Comparison of ENCODE assay signal across 19 cellular contexts in genomic region chr6:118889163-118889562, GRCh38. TPM values are rescaled to one million over a fixed set of nuclear protein-coding genes. Genes with fewer than 3 reads are reported as not detected.
DNase-seq lines count a peak whose midpoint lies in the region; ATAC-seq, FAIRE-seq and TF ChIP-seq lines count a peak whose summit lies in the region.
"Had no signal": no experiment of that assay in that cellular context is flagged by ENCODE, and none has a peak within 500 bp of the region (broad histone marks: within the 10 kb centered on the region; RNA-seq: fewer than 3 reads in every experiment).

No MANE protein-coding gene starts in this region.

- ATAC-seq in activated T-helper 17 cell treated with anti-CD3 and anti-CD28 coated beads, Interleukin-2, amount 50 U/mL, for 72 hours (replicated peaks): no peak
- peak; percentile 36 for ATAC-seq in stimulated activated effector memory CD8-positive, alpha-beta T cell treated with anti-CD3 and anti-CD28 coated beads, Interleukin-12 subunit alpha, Interleukin-12 subunit beta, amount 100 ng/mL, for 72 hours
- ATAC-seq: GM23338 had no signal

- no peaks in the 10 kb centered on the region for H3K9me3 ChIP-seq in kidney (ENCODE audit: control insufficient read depth in 1 of 2, low read length in 2 of 2)
- H3K9me3 ChIP-seq: sigmoid colon, tibial artery had no signal

- H3K9ac ChIP-seq in kidney (ENCODE audit: low read length in 2 of 2): no peak overlapping the region

- H3K4me3 ChIP-seq in kidney (ENCODE audit: low read length in 2 of 2): no peak overlapping the region
- H3K4me3 ChIP-seq: GM23338, hepatocyte, sigmoid colon, tibial artery had no signal

- no peak overlapping the region for H3K4me3 Mint-ChIP-seq in activated naive CD4-positive, alpha-beta T cell treated with anti-CD3 and anti-CD28 coated beads, Interleukin-2, amount 50 U/mL, for 24 hours
- H3K4me3 Mint-ChIP-seq in activated T-helper 17 cell treated with anti-CD3 and anti-CD28 coated beads, Interleukin-2, amount 50 U/mL, for 72 hours: peak overlapping the region; percentile 98
- peak overlapping the region; percentile 12 for H3K4me3 Mint-ChIP-seq in stimulated activated effector memory CD8-positive, alpha-beta T cell treated with anti-CD3 and anti-CD28 coated beads, Interleukin-12 subunit alpha, Interleukin-12 subunit beta, amount 100 ng/mL, for 72 hours
- H3K4me3 Mint-ChIP-seq: GM23338 had no signal

- no peaks in the 10 kb centered on the region for H3K9me3 Mint-ChIP-seq in activated naive CD4-positive, alpha-beta T cell treated with anti-CD3 and anti-CD28 coated beads, Interleukin-2, amount 50 U/mL, for 24 hours
- no peaks in the 10 kb centered on the region for H3K9me3 Mint-ChIP-seq in activated T-helper 17 cell treated with anti-CD3 and anti-CD28 coated beads, Interleukin-2, amount 50 U/mL, for 72 hours
- H3K9me3 Mint-ChIP-seq in stimulated activated effector memory CD8-positive, alpha-beta T cell treated with anti-CD3 and anti-CD28 coated beads, Interleukin-12 subunit alpha, Interleukin-12 subunit beta, amount 100 ng/mL, for 72 hours: no peaks in the 10 kb centered on the region
- H3K9me3 Mint-ChIP-seq: GM23338 had no signal

- H3K36me3 Mint-ChIP-seq in activated naive CD4-positive, alpha-beta T cell treated with anti-CD3 and anti-CD28 coated beads, Interleukin-2, amount 50 U/mL, for 24 hours: peaks cover 9% of the 10 kb centered on the region
- peaks cover 10% of the 10 kb centered on the region for H3K36me3 Mint-ChIP-seq in activated T-helper 17 cell treated with anti-CD3 and anti-CD28 coated beads, Interleukin-2, amount 50 U/mL, for 72 hours (ENCODE audit: low read depth)
- H3K36me3 Mint-ChIP-seq in stimulated activated effector memory CD8-positive, alpha-beta T cell treated with anti-CD3 and anti-CD28 coated beads, Interleukin-12 subunit alpha, Interleukin-12 subunit beta, amount 100 ng/mL, for 72 hours: peaks cover 15% of the 10 kb centered on the region

- peak overlapping the region; percentile 68 for H3K27ac Mint-ChIP-seq in activated naive CD4-positive, alpha-beta T cell treated with anti-CD3 and anti-CD28 coated beads, Interleukin-2, amount 50 U/mL, for 24 hours
- H3K27ac Mint-ChIP-seq in activated T-helper 17 cell treated with anti-CD3 and anti-CD28 coated beads, Interleukin-2, amount 50 U/mL, for 72 hours: peak overlapping the region; percentile 86
- H3K27ac Mint-ChIP-seq in stimulated activated effector memory CD8-positive, alpha-beta T cell treated with anti-CD3 and anti-CD28 coated beads, Interleukin-12 subunit alpha, Interleukin-12 subunit beta, amount 100 ng/mL, for 72 hours: peak overlapping the region; percentile 96
- H3K27ac Mint-ChIP-seq: GM23338 had no signal

- H3K4me1 ChIP-seq in kidney (ENCODE audit: control insufficient read depth in 1 of 2, insufficient read depth in 1 of 2, low read depth in 1 of 2, low read length in 2 of 2): no peaks in the 10 kb centered on the region

- H3K36me3 ChIP-seq in kidney (ENCODE audit: control insufficient read depth in 1 of 2, insufficient read depth in 2 of 2, low read length in 2 of 2): no peaks in the 10 kb centered on the region
- H3K36me3 ChIP-seq: sigmoid colon, tibial artery had no signal

- no peak for TF ChIP-seq CTCF in kidney (IDR thresholded peaks at IDR 0.05; ENCODE audit: borderline replicate concordance, extremely low read depth, insufficient read depth)

- H3K27me3 Mint-ChIP-seq in activated naive CD4-positive, alpha-beta T cell treated with anti-CD3 and anti-CD28 coated beads, Interleukin-2, amount 50 U/mL, for 24 hours: no peaks in the 10 kb centered on the region
- H3K27me3 Mint-ChIP-seq in activated T-helper 17 cell treated with anti-CD3 and anti-CD28 coated beads, Interleukin-2, amount 50 U/mL, for 72 hours: no peaks in the 10 kb centered on the region

- no peak for DNase-seq in activated naive CD4-positive, alpha-beta T cell treated with Interleukin-2 at 50 U/mL for 16 hours
- DNase-seq in NCI-H2227 (lab: John Stamatoyannopoulos, UW; ENCODE audit: unreplicated experiment) (peak; percentile 35), kidney (no peak), head of caudate nucleus (no peak), glomerular visceral epithelial cell (ENCODE audit: extremely low spot score) (no peak)
- no peak for DNase-seq in stimulated activated effector memory CD8-positive, alpha-beta T cell treated with anti-CD3 and anti-CD28 coated beads, Interleukin-12 subunit alpha, Interleukin-12 subunit beta, amount 100 ng/mL, for 72 hours (ENCODE audit: low spot score in 2 of 2)
- DNase-seq: COR-L47; islet precursor cell; KBM-7; MV-4-11; sigmoid colon; stimulated activated naive CD4-positive, alpha-beta T cell treated with Interleukin-2 at 50 U/mL for 16 hours; SW 1271; tibial artery had no signal

- H3K4me1 Mint-ChIP-seq in activated naive CD4-positive, alpha-beta T cell treated with anti-CD3 and anti-CD28 coated beads, Interleukin-2, amount 50 U/mL, for 24 hours: peaks cover 87% of the 10 kb centered on the region
- H3K4me1 Mint-ChIP-seq in activated T-helper 17 cell treated with anti-CD3 and anti-CD28 coated beads, Interleukin-2, amount 50 U/mL, for 72 hours: peaks cover 63% of the 10 kb centered on the region
- H3K4me1 Mint-ChIP-seq in stimulated activated effector memory CD8-positive, alpha-beta T cell treated with anti-CD3 and anti-CD28 coated beads, Interleukin-12 subunit alpha, Interleukin-12 subunit beta, amount 100 ng/mL, for 72 hours: peaks cover 77% of the 10 kb centered on the region

- no peak overlapping the region for H3K27ac ChIP-seq in kidney (ENCODE audit: low read depth in 2 of 2, low read length in 2 of 2)
- H3K27ac ChIP-seq: hepatocyte, sigmoid colon, tibial artery had no signal

- intact Hi-C loops in kidney (cut with DNase I) (no loop called here), head of caudate nucleus (cut with DNase I) (no loop called here)

- FAIRE-seq in kidney (lab: Jason Lieb, UNC): no peak
- FAIRE-seq: bronchial epithelial cell had no signal

RNA-seq across cellular contexts. Expression of gene ASF1A, which starts 4.8 kb away (rescaled TPM):
- 10 to 100 TPM; 11.3 to 27.3 TPM for total RNA-seq in activated T-helper 17 cell treated with anti-CD3 and anti-CD28 coated beads, Interleukin-2, amount 50 U/mL, for 72 hours
- 15.1 TPM for total RNA-seq in kidney
- polyA plus RNA-seq in kidney (ENCODE audit: insufficient read depth, low read depth, low replicate concordance): 15.1 TPM

RNA-seq across cellular contexts. Expression of gene MCM9, which starts 45.8 kb away (rescaled TPM):
- 10 to 100 TPM; 12.8 to 21.7 TPM for total RNA-seq in activated T-helper 17 cell treated with anti-CD3 and anti-CD28 coated beads, Interleukin-2, amount 50 U/mL, for 72 hours
- 25.9 TPM for total RNA-seq in kidney
- 4.8 TPM for polyA plus RNA-seq in kidney (ENCODE audit: insufficient read depth, low read depth, low replicate concordance)
